ENCODE assay signal across 22 cellular contexts in genomic region chr13:110921209-110921608, GRCh38. TPM values are rescaled to one million over a fixed set of nuclear protein-coding genes. Genes with fewer than 3 reads are reported as not detected.
A peak's percentile ranks its signal among the peaks of the same experiment; 100 is the strongest.
DNase-seq lines count a peak whose midpoint lies in the region; ATAC-seq and TF ChIP-seq lines count a peak whose summit lies in the region.
"Had no signal": no experiment of that assay in that cellular context is flagged by ENCODE, and none has a peak within 500 bp of the region (broad histone marks: within the 10 kb centered on the region; RNA-seq: fewer than 3 reads in every experiment).

No MANE protein-coding gene starts in this region.

- no peak overlapping the region for H3K27ac ChIP-seq in mesenchymal stem cell (ENCODE audit: low read length, poor library complexity, severe bottlenecking)
- H3K27ac ChIP-seq: KMS-11, left lung, neutrophil, thoracic aorta had no signal

- no peak overlapping the region for H2BK120ac ChIP-seq in mesenchymal stem cell (ENCODE audit: low read depth, low read length)

- 83% methylated on average over 13 of the region's 13 CpGs for WGBS in mesenchymal stem cell

- H2BK15ac ChIP-seq in mesenchymal stem cell (ENCODE audit: low read depth, poor library complexity, severe bottlenecking) = no peak overlapping the region

- H3K18ac ChIP-seq in mesenchymal stem cell (ENCODE audit: low read depth in 1 of 2, low read length in 2 of 2) = no peak overlapping the region

- H3K23ac ChIP-seq in mesenchymal stem cell (ENCODE audit: low read length in 2 of 2) = no peak overlapping the region

- H4K91ac ChIP-seq in mesenchymal stem cell (ENCODE audit: low read length) = no peak overlapping the region

- POLR2A ChIA-PET in GM10248 (lab: Yijun Ruan, JAX) = no interaction called here

- H2BK5ac ChIP-seq in mesenchymal stem cell (ENCODE audit: low read depth, low read length, poor library complexity, severe bottlenecking) = no peak overlapping the region

- H3K4me1 ChIP-seq in mesenchymal stem cell (ENCODE audit: control insufficient read depth, insufficient read depth, low read depth, low read length) = peaks cover 2% of the 10 kb centered on the region

- no peak overlapping the region for H4K8ac ChIP-seq in mesenchymal stem cell (ENCODE audit: low read length)

- no peak overlapping the region for H3K9ac ChIP-seq in mesenchymal stem cell (ENCODE audit: low read length)
- H3K9ac ChIP-seq: KMS-11 had no signal

- CTCF ChIA-PET in GM10248 (lab: Yijun Ruan, JAX) = interaction anchor here (0.8 to 1.2 kb wide), 4 partner anchors 17 to 237 kb away, joined by 3 read pairs; no protein-coding TSS in a partner anchor

- ATAC-seq in GM18907 (IDR thresholded peaks at IDR 0.05; ENCODE audit: unreplicated experiment) (peak; percentile 39), HG03432 (IDR thresholded peaks at IDR 0.05; ENCODE audit: unreplicated experiment) (peak; percentile 45), GM18873 (IDR thresholded peaks at IDR 0.05; ENCODE audit: low FRiP score, unreplicated experiment) (no peak)
- ATAC-seq: left lung, mucosa of descending colon, SK-N-SH treated with all-trans-retinoic acid at 6 μM for 48 hours had no signal

- H3K79me1 ChIP-seq in mesenchymal stem cell (replicated peaks; ENCODE audit: low read length, poor library complexity, severe bottlenecking) = peaks cover 4% of the 10 kb centered on the region

- H3K4ac ChIP-seq in mesenchymal stem cell (ENCODE audit: low read depth in 1 of 2, low read length in 2 of 2) = no peak overlapping the region

- H3K4me2 ChIP-seq in mesenchymal stem cell (ENCODE audit: low read length, poor library complexity, severe bottlenecking) = no peak overlapping the region
- H3K4me2 ChIP-seq: KMS-11 had no signal

- no peaks in the 10 kb centered on the region for H3K9me3 ChIP-seq in mesenchymal stem cell (ENCODE audit: control insufficient read depth, low read length)
- H3K9me3 ChIP-seq: Caco-2, left lung, mucosa of descending colon, neutrophil, thoracic aorta had no signal

- no peaks in the 10 kb centered on the region for H3K36me3 ChIP-seq in mesenchymal stem cell (ENCODE audit: control insufficient read depth in 1 of 2, insufficient read depth in 2 of 2, low read depth in 1 of 2, low read length in 2 of 2)
- H3K36me3 ChIP-seq: left lung, neutrophil, thoracic aorta had no signal

- no peak overlapping the region for H2AFZ ChIP-seq in mesenchymal stem cell (ENCODE audit: low read depth, low read length)

- H2AK5ac ChIP-seq in mesenchymal stem cell (ENCODE audit: low read length, severe bottlenecking) = no peak overlapping the region

- no peak overlapping the region for H3K14ac ChIP-seq in mesenchymal stem cell (ENCODE audit: low read length in 2 of 2)

- peaks cover 0 to 10% of the 10 kb centered on the region in 2 experiments for H3K27me3 ChIP-seq in mesenchymal stem cell (ENCODE audit: control insufficient read depth in 1 of 2, insufficient read depth in 1 of 2, low read length in 2 of 2)

- H3K4me3 ChIP-seq in mesenchymal stem cell (ENCODE audit: insufficient read depth in 1 of 2, low read depth in 1 of 2, low read length in 2 of 2) = no peak overlapping the region
- H3K4me3 ChIP-seq: left lung, mucosa of descending colon, thoracic aorta had no signal

- no peak for TF ChIP-seq CTCF in GM10248 (IDR thresholded peaks at IDR 0.05; ENCODE audit: control extremely low read depth, extremely low read depth, low read depth, missing control alignments)

- H2BK12ac ChIP-seq in mesenchymal stem cell (ENCODE audit: low read length in 2 of 2) = no peak overlapping the region

- DNase-seq in GM10248 (ENCODE audit: extremely low spot score) (peak; percentile 26), kidney tubule cell (ENCODE audit: low spot score) (peak; percentile 18), mesenchymal stem cell (no peak), DMS153 (lab: John Stamatoyannopoulos, UW) (no peak)
- DNase-seq: activated CD4-positive, alpha-beta T cell treated with anti-CD3 and anti-CD28 coated beads for 1 hour; activated CD8-positive, alpha-beta memory T cell treated with anti-CD3 and anti-CD28 coated beads, Interleukin-2, amount 50 U/mL, for 48 hours; activated naive CD4-positive, alpha-beta T cell treated with anti-CD3 and anti-CD28 coated beads, Interleukin-2, amount 10 ng/mL, durations not matched to agents 7 days and 5 days; Caco-2; effector CD8-positive, alpha-beta T cell; left lung; mucosa of descending colon; MV-4-11; NCI-H1930; RPMI8226; T-helper 9 cell had no signal

RNA-seq across cellular contexts. Expression of gene ANKRD10, which starts 6.3 kb away (rescaled TPM):
- polyA plus RNA-seq in mesenchymal stem cell (2013, experiment 1 of 2) = 34.0 TPM
- 33.7 TPM for polyA plus RNA-seq in mesenchymal stem cell (2013, experiment 2 of 2)

Comparison
In these comparisons a context has a peak if more than half of its experiments do, and no peak if none do; other contexts are left out.
1. DNase-seq: peak in GM10248 (single experiment) and kidney tubule cell (single experiment); none in mesenchymal stem cell (single experiment) and DMS153 (single experiment).